ENCODE assay signal across 14 cellular contexts in the genomic region with DNA sequence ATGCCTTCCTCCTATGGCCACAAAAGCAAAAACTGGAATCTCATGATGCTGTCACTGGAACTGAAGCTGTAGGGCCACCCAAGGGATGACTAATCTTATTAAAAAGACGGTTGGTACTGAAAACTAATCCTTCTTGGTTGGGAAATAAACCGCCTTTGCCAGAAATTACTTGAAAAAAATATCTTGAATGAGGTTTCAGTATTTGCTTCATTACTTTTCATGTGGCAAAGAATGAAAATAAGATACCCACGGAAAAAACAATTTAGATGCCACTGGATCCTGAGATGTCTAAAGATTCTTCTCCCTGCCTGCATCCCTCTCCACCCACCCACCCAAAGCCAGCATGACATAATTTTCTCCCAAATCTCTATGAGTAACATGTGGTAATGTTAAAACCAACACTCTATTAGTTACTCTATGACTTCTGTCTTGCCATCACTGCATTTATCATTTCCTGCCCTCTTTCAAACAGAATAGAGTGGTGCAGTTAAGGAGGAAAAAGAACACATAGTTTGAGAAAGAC.
DNase-seq lines count a peak whose midpoint lies in the region; ATAC-seq and TF ChIP-seq lines count a peak whose summit lies in the region.
"Had no signal": no experiment of that assay in that cellular context is flagged by ENCODE, and none has a peak within 500 bp of the region (broad histone marks: within the 10 kb centered on the region; RNA-seq: fewer than 3 reads in every experiment).

No MANE protein-coding gene starts in this region.

- 0 to 1% methylated on average over 3 of the region's 3 CpGs for WGBS in GM23248 (ENCODE audit: low coverage in 1 of 2, low lambda C conversion rate in 2 of 2, missing lambda C conversion rate in 2 of 2), 2 experiments

- H4K20me1 ChIP-seq in GM23248 (ENCODE audit: insufficient read depth), result no peaks in the 10 kb centered on the region
- no peaks in the 10 kb centered on the region for H4K20me1 ChIP-seq in neural progenitor cell (ENCODE audit: low read depth)
- H4K20me1 ChIP-seq in MM.1S (ENCODE audit: insufficient read depth, low read length), result no peaks in the 10 kb centered on the region

- H3F3A ChIP-seq in GM23248 (ENCODE audit: insufficient read depth) (peaks cover 17% of the 10 kb centered on the region), neural progenitor cell (ENCODE audit: low read depth) (no peaks in the 10 kb centered on the region), MM.1S (ENCODE audit: insufficient read depth, low read length) (no peaks in the 10 kb centered on the region)

- H3K9me3 Mint-ChIP-seq in neural progenitor cell, result peaks cover 11% of the 10 kb centered on the region

- H3K27me3 ChIP-seq in GM23248 (replicated peaks; ENCODE audit: insufficient read depth), result no peaks in the 10 kb centered on the region
- H3K27me3 ChIP-seq in ascending aorta, result no peaks in the 10 kb centered on the region
- H3K27me3 ChIP-seq in neural progenitor cell, result no peaks in the 10 kb centered on the region
- no peaks in the 10 kb centered on the region for H3K27me3 ChIP-seq in foreskin keratinocyte
- no peaks in the 10 kb centered on the region for H3K27me3 ChIP-seq in MM.1S (replicated peaks; ENCODE audit: insufficient read depth, low read length)
- H3K27me3 ChIP-seq: adrenal gland had no signal

- H3K4me3 ChIP-seq in AG09309 (ENCODE audit: control insufficient read depth, low read depth, low read length) (no peak overlapping the region), GM23248 (peak overlapping the region; percentile 50), ascending aorta (no peak overlapping the region), neural progenitor cell (no peak overlapping the region), MM.1S (ENCODE audit: low read length) (no peak overlapping the region)
- H3K4me3 ChIP-seq: adrenal gland had no signal

- no peak overlapping the region for H3K27ac Mint-ChIP-seq in neural progenitor cell
- H3K27ac Mint-ChIP-seq: endodermal cell, WTC11 had no signal

- no peak overlapping the region for H3K9ac ChIP-seq in GM23248
- H3K9ac ChIP-seq in neural progenitor cell, result no peak overlapping the region
- H3K9ac ChIP-seq in MM.1S (ENCODE audit: low read length), result no peak overlapping the region

- intact Hi-C loops in ascending aorta (cut with DNase I), result loop anchor here (5.0 kb wide), 2 partner anchors 35 to 115 kb away; no protein-coding TSS in a partner anchor

- TF ChIP-seq CTCF in AG09309 (IDR thresholded peaks at IDR 0.05; ENCODE audit: control insufficient read depth, insufficient read depth, low read depth, low read length, missing control alignments) (no peak), ascending aorta (IDR thresholded peaks at IDR 0.05) (no peak), neural progenitor cell (IDR thresholded peaks at IDR 0.05) (no peak), foreskin keratinocyte (conservative IDR thresholded peaks at IDR 0.05) (no peak), MM.1S (IDR thresholded peaks at IDR 0.05; ENCODE audit: low read length) (no peak)

- no peaks in the 10 kb centered on the region for H3K9me2 ChIP-seq in GM23248 (ENCODE audit: insufficient read depth)
- no peaks in the 10 kb centered on the region for H3K9me2 ChIP-seq in MM.1S (replicated peaks; ENCODE audit: insufficient read depth, low read length)

- H3K27me3 Mint-ChIP-seq in neural progenitor cell (ENCODE audit: insufficient read depth, low read depth), result peaks cover 2% of the 10 kb centered on the region

- in situ Hi-C loops in GM23248 (cut with MboI), result no loop called here

- no peaks in the 10 kb centered on the region for H3K36me3 ChIP-seq in GM23248 (ENCODE audit: low read depth)
- H3K36me3 ChIP-seq in ascending aorta, result no peaks in the 10 kb centered on the region
- H3K36me3 ChIP-seq in neural progenitor cell, result no peaks in the 10 kb centered on the region
- H3K36me3 ChIP-seq in MM.1S (replicated peaks; ENCODE audit: insufficient read depth, low read length), result no peaks in the 10 kb centered on the region
- H3K36me3 ChIP-seq: adrenal gland had no signal

- no peaks in the 10 kb centered on the region for H3K9me3 ChIP-seq in GM23248 (ENCODE audit: low read depth)
- no peaks in the 10 kb centered on the region for H3K9me3 ChIP-seq in ascending aorta
- no peaks in the 10 kb centered on the region for H3K9me3 ChIP-seq in neural progenitor cell (ENCODE audit: low read depth)
- no peaks in the 10 kb centered on the region for H3K9me3 ChIP-seq in MM.1S (replicated peaks; ENCODE audit: insufficient read depth, low read length)
- H3K9me3 ChIP-seq: adrenal gland had no signal

- H3K4me2 ChIP-seq in GM23248 (ENCODE audit: unreplicated experiment) (peak overlapping the region; percentile 64), neural progenitor cell (no peak overlapping the region), MM.1S (ENCODE audit: low read depth, low read length) (no peak overlapping the region)

- ATAC-seq in GM18511 (IDR thresholded peaks at IDR 0.05; ENCODE audit: unreplicated experiment) (no peak), foreskin keratinocyte (no peak), HG02759 (IDR thresholded peaks at IDR 0.05; ENCODE audit: unreplicated experiment) (no peak)
- ATAC-seq: WTC11 had no signal

- H3K4me1 Mint-ChIP-seq in neural progenitor cell, result peaks cover 6% of the 10 kb centered on the region
- H3K4me1 Mint-ChIP-seq: endodermal cell, WTC11 had no signal

- H3K27ac ChIP-seq in GM23248 (peak overlapping the region; percentile 44), ascending aorta (peak overlapping the region; percentile 31 to 47), neural progenitor cell (no peak overlapping the region), foreskin keratinocyte (no peak overlapping the region), MM.1S (ENCODE audit: low read length) (no peak overlapping the region)
- H3K27ac ChIP-seq: adrenal gland had no signal

- H2AFZ ChIP-seq in GM23248 (peak overlapping the region; percentile 14; the same call in 1 of the 2 replicates), neural progenitor cell (replicated peaks) (no peak overlapping the region), MM.1S (ENCODE audit: low read length) (no peak overlapping the region)

- no peaks in the 10 kb centered on the region for H3K36me3 Mint-ChIP-seq in neural progenitor cell

- H3K4me3 Mint-ChIP-seq in neural progenitor cell, result no peak overlapping the region
- H3K4me3 Mint-ChIP-seq: endodermal cell, WTC11 had no signal

- H3K79me2 ChIP-seq in GM23248 (ENCODE audit: insufficient read depth) (no peaks in the 10 kb centered on the region), neural progenitor cell (ENCODE audit: low read depth) (no peaks in the 10 kb centered on the region), MM.1S (ENCODE audit: low read length) (no peaks in the 10 kb centered on the region)

- DNase-seq in AG09309 (ENCODE audit: low read depth) (peak; percentile 45), GM23248 (peak; percentile 80), ascending aorta (ENCODE audit: low spot score in 2 of 2) (no peak), neural progenitor cell (ENCODE audit: low spot score) (peak; percentile 3), foreskin keratinocyte (no peak), MM.1S (no peak)
- DNase-seq: adrenal gland; endodermal cell; NCI-H510A; small intestine; stimulated activated naive CD4-positive, alpha-beta T cell had no signal

- H3K4me1 ChIP-seq in GM23248 (ENCODE audit: insufficient read depth) (peaks cover 14% of the 10 kb centered on the region), ascending aorta (peaks cover 0 to 6% of the 10 kb centered on the region in 2 donors), neural progenitor cell (no peaks in the 10 kb centered on the region), foreskin keratinocyte (no peaks in the 10 kb centered on the region), MM.1S (ENCODE audit: low read length) (no peaks in the 10 kb centered on the region)
- H3K4me1 ChIP-seq: adrenal gland had no signal

Comparison
In these comparisons a context has a peak if more than half of its experiments do, and no peak if none do; other contexts are left out.
1. DNase-seq: peak in AG09309 (single experiment), GM23248 (single experiment) and neural progenitor cell (single experiment); none in ascending aorta (0 of 2), foreskin keratinocyte (0 of 2) and MM.1S (single experiment).
2. H3K27ac ChIP-seq: peak in GM23248 (single experiment) and ascending aorta (2 of 2); none in neural progenitor cell (single experiment), foreskin keratinocyte (single experiment) and MM.1S (single experiment).